ENCODE assay signal across 17 cellular contexts in genomic region chr7:20314216-20314615, GRCh38.
"Had no signal": no experiment of that assay in that cellular context is flagged by ENCODE, and none has a peak within 500 bp of the region (broad histone marks: within the 10 kb centered on the region; RNA-seq: fewer than 3 reads in every experiment).

No MANE protein-coding gene starts in this region.

- H3K9me3 ChIP-seq: gastrocnemius medialis, heart right ventricle, ovary, right atrium auricular region, thyroid gland had no signal

- H2AFZ ChIP-seq: neural progenitor cell had no signal

- H3K4me2 ChIP-seq: neural progenitor cell had no signal

- H3K4me1 ChIP-seq: gastrocnemius medialis, neural progenitor cell, right atrium auricular region, thyroid gland had no signal

- H3K27ac ChIP-seq: coronary artery, gastrocnemius medialis, heart right ventricle, neural progenitor cell, ovary, right atrium auricular region, thyroid gland had no signal

- H3K9ac ChIP-seq: neural progenitor cell had no signal

- DNase-seq: effector CD4-positive, alpha-beta T cell; endodermal cell; gastrocnemius medialis; heart right ventricle; hypothalamus; mammary epithelial cell; natural killer cell; nucleus accumbens; ovary; small intestine; stimulated activated CD4-positive, alpha-beta T cell treated with anti-CD3 and anti-CD28 coated beads, Interleukin-12 subunit alpha, Interleukin-12 subunit beta, amount 100 ng/mL, for 4 hours; stimulated activated naive CD4-positive, alpha-beta T cell; thyroid gland had no signal

- ATAC-seq: gastrocnemius medialis, heart right ventricle, left lobe of liver, natural killer cell had no signal

- H3K36me3 ChIP-seq: gastrocnemius medialis, heart right ventricle, neural progenitor cell, ovary, right atrium auricular region, thyroid gland had no signal

- H3K27me3 ChIP-seq: gastrocnemius medialis, heart right ventricle, neural progenitor cell, ovary, right atrium auricular region, thyroid gland had no signal

- H3K4me3 ChIP-seq: coronary artery, gastrocnemius medialis, heart right ventricle, neural progenitor cell, ovary, right atrium auricular region, thyroid gland had no signal
